Comparison of ENCODE assay signal across 1 cellular context in genomic region chr1:246435421-246436041, GRCh38.
TF ChIP-seq lines count a peak whose summit lies in the region.

No MANE protein-coding gene starts in this region.

TF ChIP-seq in liver, 16 proteins besides CTCF, POLR2A, EP300 and RAD21:
- TF ChIP-seq REST (IDR thresholded peaks at IDR 0.05), result peak; percentile 96
- peak; percentile 18 for TF ChIP-seq NR2F2 (IDR thresholded peaks at IDR 0.05)
- no peak for TF ChIP-seq TAF1 (conservative IDR thresholded peaks at IDR 0.05)
